ENCODE assay signal across 8 cellular contexts in genomic region chr7:155490697-155491628, GRCh38. TPM values are rescaled to one million over a fixed set of nuclear protein-coding genes. Genes with fewer than 3 reads are reported as not detected.
A peak's percentile ranks its signal among the peaks of the same experiment; 100 is the strongest.
DNase-seq lines count a peak whose midpoint lies in the region; ATAC-seq, FAIRE-seq and TF ChIP-seq lines count a peak whose summit lies in the region.

No MANE protein-coding gene starts in this region.

- H3K36me3 Mint-ChIP-seq in T-helper 17 cell (ENCODE audit: low read depth) = peaks cover 8% of the 10 kb centered on the region

- 41 to 63% methylated on average over 46 to 47 of the region's 47 CpGs for WGBS in pancreas, 2 donors

- H3K27ac Mint-ChIP-seq in T-helper 17 cell = peak overlapping the region; percentile 1

- no peak overlapping the region for H3K27ac ChIP-seq in pancreas

- DNase-seq in activated T-cell treated with anti-CD3 and anti-CD28 coated beads for 48 hours (ENCODE audit: low read depth) (peak; percentile 28), T-helper 17 cell (no peak), germinal center (ENCODE audit: low spot score) (peak; percentile 62), pancreas (peak in 3 of 6 donors; percentile 36 to 68 (median 63)), NCI-H146 treated with DMSO at 0.1 percent for 48 hours (lab: John Stamatoyannopoulos, UW; ENCODE audit: unreplicated experiment) (no peak), frontal cortex (ENCODE audit: low spot score in 2 of 2) (no peak)
- no peak for DNase-seq in activated T-cell treated with anti-CD3 and anti-CD28 coated beads, Interleukin-2, amount 50 U/mL, for 1 hour

- peak overlapping the region; percentile 72 for H3K4me3 Mint-ChIP-seq in T-helper 17 cell

- TF ChIP-seq CTCF in pancreas (IDR thresholded peaks at IDR 0.05) = no peak

- no peaks in the 10 kb centered on the region for H3K4me1 ChIP-seq in pancreas

- intact Hi-C loops in pancreas (cut with DNase I) = no loop called here

- H3K9me3 ChIP-seq in T-helper 17 cell (ENCODE audit: control insufficient read depth, low read length, poor library complexity, severe bottlenecking) = no peaks in the 10 kb centered on the region
- no peaks in the 10 kb centered on the region for H3K9me3 ChIP-seq in pancreas

- peaks cover 9% of the 10 kb centered on the region for H3K4me1 Mint-ChIP-seq in T-helper 17 cell

- H3K27me3 ChIP-seq in pancreas = peaks cover 0 to 2% (median 0%) of the 10 kb centered on the region in 4 donors

- FAIRE-seq in pancreas (lab: Jason Lieb, UNC) = no peak
- no peak for FAIRE-seq in frontal cortex (lab: Jason Lieb, UNC)

- H3K36me3 ChIP-seq in pancreas = no peaks in the 10 kb centered on the region

- H3K27me3 Mint-ChIP-seq in T-helper 17 cell = peaks cover 45% of the 10 kb centered on the region

- peak overlapping the region in 2 of 4 donors; percentile 19 to 22 for H3K4me3 ChIP-seq in pancreas

- ATAC-seq in HG02852 (IDR thresholded peaks at IDR 0.05; ENCODE audit: unreplicated experiment) (peak; percentile 92), T-helper 17 cell (peak; percentile 61), pancreas (peak in 3 of 4 donors; percentile 79 to 90 (median 87))

RNA-seq across cellular contexts. Expression of gene EN2, which starts 33.0 kb away (rescaled TPM):
- total RNA-seq in T-helper 17 cell = not detected
- total RNA-seq in pancreas = not detected
- not detected for polyA plus RNA-seq in pancreas
- total RNA-seq in frontal cortex = not detected

RNA-seq across cellular contexts. Expression of gene CNPY1, which starts 55.4 kb away (rescaled TPM):
- total RNA-seq in T-helper 17 cell (not detected), pancreas (not detected), frontal cortex (under 0.01 TPM)
- not detected for polyA plus RNA-seq in pancreas

Comparison
In these comparisons a context has a peak if more than half of its experiments do, and no peak if none do; other contexts are left out.
1. DNase-seq: peak in activated T-cell treated with anti-CD3 and anti-CD28 coated beads for 48 hours (single experiment) and germinal center (single experiment); none in activated T-cell treated with anti-CD3 and anti-CD28 coated beads, Interleukin-2, amount 50 U/mL, for 1 hour (single experiment), T-helper 17 cell (0 of 3), NCI-H146 treated with DMSO at 0.1 percent for 48 hours (single experiment) and frontal cortex (0 of 2).
2. Peak in every context shown above with its lines, with median percentiles within 50 percentile points of each other: ATAC-seq.